ENCODE assay signal across 7 cellular contexts in genomic region chr12:26275313-26276257, GRCh38.
DNase-seq lines count a peak whose midpoint lies in the region; ATAC-seq and TF ChIP-seq lines count a peak whose summit lies in the region.

No MANE protein-coding gene starts in this region.

- in situ Hi-C loops in KBM-7 (cut with MboI; ENCODE audit: low pct_unique_long_range_greater_than_20kb, low sequenced_read_pairs) = no loop called here

- no peak overlapping the region for H3K4me3 ChIP-seq in suprapubic skin

- no peaks in the 10 kb centered on the region for H3K9me3 ChIP-seq in suprapubic skin

- H3K36me3 ChIP-seq in suprapubic skin = no peaks in the 10 kb centered on the region

- no peak for ATAC-seq in HG02678 (IDR thresholded peaks at IDR 0.05; ENCODE audit: unreplicated experiment)
- ATAC-seq in GM21825 (IDR thresholded peaks at IDR 0.05; ENCODE audit: unreplicated experiment) = no peak

- WGBS in suprapubic skin = 79% methylated on average over 12 of the region's 12 CpGs

- no peak for TF ChIP-seq EP300 in suprapubic skin (IDR thresholded peaks at IDR 0.05)

- H3K27me3 ChIP-seq in suprapubic skin = no peaks in the 10 kb centered on the region

- H3K27ac ChIP-seq in angular gyrus (ENCODE audit: low read depth, low read length) (peak overlapping the region; percentile 67), suprapubic skin (peak overlapping the region; percentile 83)

- DNase-seq in KBM-7 = peak; percentile 55
- DNase-seq in kidney tubule cell (ENCODE audit: low spot score) = peak; percentile 64
- no peak for DNase-seq in suprapubic skin (ENCODE audit: low spot score in 2 of 2)
- no peak for DNase-seq in activated naive CD4-positive, alpha-beta T cell treated with anti-CD3 and anti-CD28 coated beads, Interleukin-2, amount 50 U/mL, for 16 hours

- peaks cover 45% of the 10 kb centered on the region for H3K4me1 ChIP-seq in suprapubic skin

- TF ChIP-seq POLR2A in suprapubic skin (IDR thresholded peaks at IDR 0.05) = no peak

- no peak for TF ChIP-seq CTCF in suprapubic skin (IDR thresholded peaks at IDR 0.05)

Comparison
In these comparisons a context has a peak if more than half of its experiments do, and no peak if none do; other contexts are left out.
1. DNase-seq: peak in KBM-7 (single experiment) and kidney tubule cell (single experiment); none in suprapubic skin (0 of 2) and activated naive CD4-positive, alpha-beta T cell treated with anti-CD3 and anti-CD28 coated beads, Interleukin-2, amount 50 U/mL, for 16 hours (single experiment).